Comparison of ENCODE assay signal across 1 cellular context in the genomic region with DNA sequence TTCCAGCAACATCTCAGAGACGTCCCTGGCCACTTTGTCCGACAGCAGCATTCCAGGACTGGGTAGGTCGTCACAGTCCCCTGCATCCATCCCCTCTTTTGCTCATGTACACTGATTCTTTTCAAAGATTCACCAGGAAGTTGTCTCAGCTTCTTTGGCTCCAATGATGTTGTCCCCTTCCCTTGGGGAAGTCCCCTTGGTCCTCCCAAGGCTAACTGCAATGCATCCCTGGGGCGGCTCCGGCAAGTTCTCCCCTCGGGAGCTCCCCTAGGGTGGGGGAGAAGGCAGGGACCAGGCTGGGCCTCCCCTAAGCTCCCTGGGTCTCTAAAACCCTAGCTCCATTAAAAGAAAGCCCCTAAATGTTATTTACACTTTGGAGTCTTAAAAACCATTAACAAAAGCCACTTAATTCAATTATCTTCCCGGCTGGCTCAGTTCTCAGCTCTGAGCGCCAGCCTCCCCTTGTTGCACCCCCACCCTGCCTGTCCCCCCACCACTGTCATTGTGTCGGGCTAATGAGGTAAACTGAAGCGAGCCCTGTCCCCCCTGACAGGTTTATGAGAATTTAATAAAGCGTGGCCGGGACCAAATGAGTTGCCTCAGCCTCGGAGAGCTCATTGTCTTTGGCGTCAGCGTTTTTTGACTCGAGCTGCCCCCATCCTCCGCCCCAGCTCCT.
TF ChIP-seq lines count a peak whose summit lies in the region.

No MANE protein-coding gene starts in this region.

TF ChIP-seq in GM23338, 12 proteins besides CTCF, POLR2A, EP300 and RAD21 (continued from another document):
- TF ChIP-seq, protein P1, sequence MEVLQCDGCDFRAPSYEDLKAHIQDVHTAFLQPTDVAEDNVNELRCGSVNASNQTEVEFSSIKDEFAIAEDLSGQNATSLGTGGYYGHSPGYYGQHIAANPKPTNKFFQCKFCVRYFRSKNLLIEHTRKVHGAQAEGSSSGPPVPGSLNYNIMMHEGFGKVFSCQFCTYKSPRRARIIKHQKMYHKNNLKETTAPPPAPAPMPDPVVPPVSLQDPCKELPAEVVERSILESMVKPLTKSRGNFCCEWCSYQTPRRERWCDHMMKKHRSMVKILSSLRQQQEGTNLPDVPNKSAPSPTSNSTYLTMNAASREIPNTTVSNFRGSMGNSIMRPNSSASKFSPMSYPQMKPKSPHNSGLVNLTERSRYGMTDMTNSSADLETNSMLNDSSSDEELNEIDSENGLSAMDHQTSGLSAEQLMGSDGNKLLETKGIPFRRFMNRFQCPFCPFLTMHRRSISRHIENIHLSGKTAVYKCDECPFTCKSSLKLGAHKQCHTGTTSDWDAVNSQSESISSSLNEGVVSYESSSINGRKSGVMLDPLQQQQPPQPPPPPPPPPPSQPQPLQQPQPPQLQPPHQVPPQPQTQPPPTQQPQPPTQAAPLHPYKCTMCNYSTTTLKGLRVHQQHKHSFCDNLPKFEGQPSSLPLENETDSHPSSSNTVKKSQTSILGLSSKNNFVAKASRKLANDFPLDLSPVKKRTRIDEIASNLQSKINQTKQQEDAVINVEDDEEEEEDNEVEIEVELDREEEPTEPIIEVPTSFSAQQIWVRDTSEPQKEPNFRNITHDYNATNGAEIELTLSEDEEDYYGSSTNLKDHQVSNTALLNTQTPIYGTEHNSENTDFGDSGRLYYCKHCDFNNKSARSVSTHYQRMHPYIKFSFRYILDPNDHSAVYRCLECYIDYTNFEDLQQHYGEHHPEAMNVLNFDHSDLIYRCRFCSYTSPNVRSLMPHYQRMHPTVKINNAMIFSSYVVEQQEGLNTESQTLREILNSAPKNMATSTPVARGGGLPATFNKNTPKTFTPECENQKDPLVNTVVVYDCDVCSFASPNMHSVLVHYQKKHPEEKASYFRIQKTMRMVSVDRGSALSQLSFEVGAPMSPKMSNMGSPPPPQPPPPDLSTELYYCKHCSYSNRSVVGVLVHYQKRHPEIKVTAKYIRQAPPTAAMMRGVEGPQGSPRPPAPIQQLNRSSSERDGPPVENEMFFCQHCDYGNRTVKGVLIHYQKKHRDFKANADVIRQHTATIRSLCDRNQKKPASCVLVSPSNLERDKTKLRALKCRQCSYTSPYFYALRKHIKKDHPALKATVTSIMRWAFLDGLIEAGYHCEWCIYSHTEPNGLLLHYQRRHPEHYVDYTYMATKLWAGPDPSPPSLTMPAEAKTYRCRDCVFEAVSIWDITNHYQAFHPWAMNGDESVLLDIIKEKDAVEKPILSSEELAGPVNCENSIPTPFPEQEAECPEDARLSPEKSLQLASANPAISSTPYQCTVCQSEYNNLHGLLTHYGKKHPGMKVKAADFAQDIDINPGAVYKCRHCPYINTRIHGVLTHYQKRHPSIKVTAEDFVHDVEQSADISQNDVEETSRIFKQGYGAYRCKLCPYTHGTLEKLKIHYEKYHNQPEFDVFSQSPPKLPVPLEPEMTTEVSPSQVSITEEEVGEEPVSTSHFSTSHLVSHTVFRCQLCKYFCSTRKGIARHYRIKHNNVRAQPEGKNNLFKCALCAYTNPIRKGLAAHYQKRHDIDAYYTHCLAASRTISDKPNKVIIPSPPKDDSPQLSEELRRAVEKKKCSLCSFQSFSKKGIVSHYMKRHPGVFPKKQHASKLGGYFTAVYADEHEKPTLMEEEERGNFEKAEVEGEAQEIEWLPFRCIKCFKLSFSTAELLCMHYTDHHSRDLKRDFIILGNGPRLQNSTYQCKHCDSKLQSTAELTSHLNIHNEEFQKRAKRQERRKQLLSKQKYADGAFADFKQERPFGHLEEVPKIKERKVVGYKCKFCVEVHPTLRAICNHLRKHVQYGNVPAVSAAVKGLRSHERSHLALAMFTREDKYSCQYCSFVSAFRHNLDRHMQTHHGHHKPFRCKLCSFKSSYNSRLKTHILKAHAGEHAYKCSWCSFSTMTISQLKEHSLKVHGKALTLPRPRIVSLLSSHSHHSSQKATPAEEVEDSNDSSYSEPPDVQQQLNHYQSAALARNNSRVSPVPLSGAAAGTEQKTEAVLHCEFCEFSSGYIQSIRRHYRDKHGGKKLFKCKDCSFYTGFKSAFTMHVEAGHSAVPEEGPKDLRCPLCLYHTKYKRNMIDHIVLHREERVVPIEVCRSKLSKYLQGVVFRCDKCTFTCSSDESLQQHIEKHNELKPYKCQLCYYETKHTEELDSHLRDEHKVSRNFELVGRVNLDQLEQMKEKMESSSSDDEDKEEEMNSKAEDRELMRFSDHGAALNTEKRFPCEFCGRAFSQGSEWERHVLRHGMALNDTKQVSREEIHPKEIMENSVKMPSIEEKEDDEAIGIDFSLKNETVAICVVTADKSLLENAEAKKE (CRISPR knock-in tag; IDR thresholded peaks at IDR 0.05) = no peak
- TF ChIP-seq EZH2 (IDR thresholded peaks at IDR 0.05; ENCODE audit: low read depth, unreplicated experiment) (no peak), EZH2phosphoT487 (IDR thresholded peaks at IDR 0.05; ENCODE audit: unreplicated experiment) (no peak), JUNB (IDR thresholded peaks at IDR 0.05; ENCODE audit: unreplicated experiment) (no peak)
